ENCODE assay signal across 10 cellular contexts in the genomic region with DNA sequence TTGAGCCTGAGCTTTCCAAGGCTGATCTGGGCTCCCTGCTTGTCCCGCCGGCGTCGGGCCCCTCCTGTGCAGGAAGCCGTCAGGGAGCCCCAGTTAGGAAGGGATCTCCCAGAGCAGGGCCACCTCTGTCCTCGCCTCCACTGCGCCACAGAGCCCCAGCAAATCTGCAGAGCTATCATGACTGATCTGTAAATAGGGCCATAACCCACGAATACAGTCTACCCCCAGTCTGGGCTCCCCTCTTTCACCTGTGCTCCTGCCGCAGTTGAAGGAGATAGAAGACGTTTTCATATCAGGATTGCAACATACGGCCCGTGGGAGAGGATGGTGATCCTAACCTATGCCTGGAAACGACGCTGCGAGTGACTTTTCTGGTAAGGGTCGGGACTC.
DNase-seq lines count a peak whose midpoint lies in the region; TF ChIP-seq lines count a peak whose summit lies in the region.
"Had no signal": no experiment of that assay in that cellular context is flagged by ENCODE, and none has a peak within 500 bp of the region (broad histone marks: within the 10 kb centered on the region; RNA-seq: fewer than 3 reads in every experiment).

No MANE protein-coding gene starts in this region.

- no peak for TF ChIP-seq POLR2A in erythroblast (IDR thresholded peaks at IDR 0.05; ENCODE audit: low read length)

- no peaks in the 10 kb centered on the region for H3F3A ChIP-seq in Loucy (ENCODE audit: low read depth)

- H3K27me3 Mint-ChIP-seq in CD14-positive monocyte (ENCODE audit: low read depth in 3 of 3) (peaks cover 0 to 3% (median 2%) of the 10 kb centered on the region in 3 donors), neural crest cell (ENCODE audit: low read depth) (no peaks in the 10 kb centered on the region)

- H3K9me3 Mint-ChIP-seq in CD14-positive monocyte, result peaks cover 9 to 24% (median 20%) of the 10 kb centered on the region in 7 donors
- no peaks in the 10 kb centered on the region for H3K9me3 Mint-ChIP-seq in neural crest cell

- H3K9ac ChIP-seq in Loucy (ENCODE audit: low read depth, low read length, poor library complexity, severe bottlenecking), result peak overlapping the region; percentile 57

- peak overlapping the region; percentile 76 for H3K4me3 ChIP-seq in Loucy (ENCODE audit: low read length, poor library complexity, severe bottlenecking)

- H2AFZ ChIP-seq in Loucy (ENCODE audit: low read length), result 0 out of 2 replicates have a peak overlapping the region, but pooled peaks have one; percentile 88

- no peak for TF ChIP-seq CTCF in CD14-positive monocyte (IDR thresholded peaks at IDR 0.05)
- TF ChIP-seq CTCF in Loucy (conservative IDR thresholded peaks at IDR 0.05; ENCODE audit: low read length), result no peak
- no peak for TF ChIP-seq CTCF in neural crest cell (conservative IDR thresholded peaks at IDR 0.05)

- H3K4me2 ChIP-seq in Loucy (ENCODE audit: low read depth, low read length, poor library complexity, severe bottlenecking), result peak overlapping the region; percentile 73

- H3K9me2 ChIP-seq in Loucy (replicated peaks; ENCODE audit: low read depth, low read length), result no peaks in the 10 kb centered on the region

- peaks cover 23% of the 10 kb centered on the region for H3K4me1 ChIP-seq in Loucy (ENCODE audit: insufficient read depth, low read length, poor library complexity, severe bottlenecking)

- peaks cover 48% of the 10 kb centered on the region for H3K4me1 Mint-ChIP-seq in CD14-positive monocyte
- H3K4me1 Mint-ChIP-seq in neural crest cell, result peaks cover 6% of the 10 kb centered on the region

- H3K79me2 ChIP-seq in Loucy (ENCODE audit: insufficient read depth, low read length), result no peaks in the 10 kb centered on the region

- H3K27me3 ChIP-seq in Loucy (ENCODE audit: insufficient read depth, low read length, poor library complexity, severe bottlenecking), result no peaks in the 10 kb centered on the region

- intact Hi-C loops in CD14-positive monocyte (cut with micrococcal nuclease), result loop anchor here (2.0 to 10.0 kb wide), 3 partner anchors 75 to 135 kb away; partner anchors contain the start of gene PTGR3 (in 1 of the 2)

- no peaks in the 10 kb centered on the region for H3K36me3 ChIP-seq in Loucy (ENCODE audit: insufficient read depth, low read length)

- H3K4me3 Mint-ChIP-seq in CD14-positive monocyte (peak overlapping the region; percentile 77 to 91), neural crest cell (no peak overlapping the region)

- peaks cover 19% of the 10 kb centered on the region in 2 donors for H3K36me3 Mint-ChIP-seq in CD14-positive monocyte
- H3K36me3 Mint-ChIP-seq in neural crest cell (ENCODE audit: low read depth), result peaks cover 3% of the 10 kb centered on the region
- H3K36me3 Mint-ChIP-seq: brain had no signal

- DNase-seq in CD14-positive monocyte (ENCODE audit: low spot score) (no peak), dermis blood vessel endothelial cell (peak; percentile 46), neural crest cell (ENCODE audit: low read depth, low spot score) (no peak), erythroblast (lab: John Stamatoyannopoulos, UW) (no peak), NOMO-1 (lab: John Stamatoyannopoulos, UW; ENCODE audit: unreplicated experiment in 2 of 2) (no peak), mesenteric fat pad (ENCODE audit: low spot score) (no peak), globus pallidus (ENCODE audit: low spot score) (no peak)
- DNase-seq: NCI-H524 had no signal

- H3K27ac Mint-ChIP-seq in CD14-positive monocyte, result peak overlapping the region; percentile 87 to 99 (median 98)
- H3K27ac Mint-ChIP-seq in neural crest cell (ENCODE audit: unreplicated experiment), result peak overlapping the region; percentile 82

- H3K9me3 ChIP-seq in Loucy (ENCODE audit: insufficient read depth, low read depth, low read length), result no peaks in the 10 kb centered on the region

- H4K20me1 ChIP-seq in Loucy (ENCODE audit: insufficient read depth, low read length, poor library complexity, severe bottlenecking), result no peaks in the 10 kb centered on the region
